In the genomic region with DNA sequence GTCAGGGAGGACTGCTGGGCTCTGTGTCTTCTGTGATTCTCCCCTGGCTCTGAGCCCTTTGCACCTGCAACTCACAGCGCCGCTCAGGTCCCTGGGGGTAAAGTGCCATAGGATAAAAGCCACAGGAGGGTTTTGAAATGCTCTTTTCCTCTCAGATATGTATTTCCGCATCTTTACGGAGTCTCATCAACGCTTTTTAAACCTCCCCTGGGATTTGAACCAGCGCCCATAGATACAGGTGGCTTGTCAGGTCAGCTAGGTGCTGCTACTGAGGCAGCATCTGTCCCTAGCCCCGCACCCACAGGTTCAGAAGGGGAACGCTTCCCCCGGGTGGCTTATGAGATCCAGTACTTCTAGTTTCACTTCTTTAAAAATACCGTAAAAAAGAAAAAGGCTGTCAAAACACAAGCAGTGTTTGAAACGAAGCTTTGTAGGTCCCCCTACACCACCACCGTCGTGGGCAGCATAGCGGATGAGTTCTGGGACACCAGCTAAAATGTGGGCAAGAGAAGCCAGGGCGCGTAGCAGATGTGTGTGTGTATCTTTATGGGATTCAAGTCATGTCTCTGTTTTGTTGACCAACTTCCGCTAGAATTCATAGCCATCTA, we compare ENCODE assay signal across 1 cellular context.
TF ChIP-seq lines count a peak whose summit lies in the region.

No MANE protein-coding gene starts in this region.

TF ChIP-seq in GM12878, 131 proteins besides CTCF, POLR2A, EP300 and RAD21 (continued from another document and continues in another):
- TF ChIP-seq, protein P1, sequence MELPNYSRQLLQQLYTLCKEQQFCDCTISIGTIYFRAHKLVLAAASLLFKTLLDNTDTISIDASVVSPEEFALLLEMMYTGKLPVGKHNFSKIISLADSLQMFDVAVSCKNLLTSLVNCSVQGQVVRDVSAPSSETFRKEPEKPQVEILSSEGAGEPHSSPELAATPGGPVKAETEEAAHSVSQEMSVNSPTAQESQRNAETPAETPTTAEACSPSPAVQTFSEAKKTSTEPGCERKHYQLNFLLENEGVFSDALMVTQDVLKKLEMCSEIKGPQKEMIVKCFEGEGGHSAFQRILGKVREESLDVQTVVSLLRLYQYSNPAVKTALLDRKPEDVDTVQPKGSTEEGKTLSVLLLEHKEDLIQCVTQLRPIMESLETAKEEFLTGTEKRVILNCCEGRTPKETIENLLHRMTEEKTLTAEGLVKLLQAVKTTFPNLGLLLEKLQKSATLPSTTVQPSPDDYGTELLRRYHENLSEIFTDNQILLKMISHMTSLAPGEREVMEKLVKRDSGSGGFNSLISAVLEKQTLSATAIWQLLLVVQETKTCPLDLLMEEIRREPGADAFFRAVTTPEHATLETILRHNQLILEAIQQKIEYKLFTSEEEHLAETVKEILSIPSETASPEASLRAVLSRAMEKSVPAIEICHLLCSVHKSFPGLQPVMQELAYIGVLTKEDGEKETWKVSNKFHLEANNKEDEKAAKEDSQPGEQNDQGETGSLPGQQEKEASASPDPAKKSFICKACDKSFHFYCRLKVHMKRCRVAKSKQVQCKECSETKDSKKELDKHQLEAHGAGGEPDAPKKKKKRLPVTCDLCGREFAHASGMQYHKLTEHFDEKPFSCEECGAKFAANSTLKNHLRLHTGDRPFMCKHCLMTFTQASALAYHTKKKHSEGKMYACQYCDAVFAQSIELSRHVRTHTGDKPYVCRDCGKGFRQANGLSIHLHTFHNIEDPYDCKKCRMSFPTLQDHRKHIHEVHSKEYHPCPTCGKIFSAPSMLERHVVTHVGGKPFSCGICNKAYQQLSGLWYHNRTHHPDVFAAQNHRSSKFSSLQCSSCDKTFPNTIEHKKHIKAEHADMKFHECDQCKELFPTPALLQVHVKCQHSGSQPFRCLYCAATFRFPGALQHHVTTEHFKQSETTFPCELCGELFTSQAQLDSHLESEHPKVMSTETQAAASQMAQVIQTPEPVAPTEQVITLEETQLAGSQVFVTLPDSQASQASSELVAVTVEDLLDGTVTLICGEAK (IDR thresholded peaks at IDR 0.05; ENCODE audit: borderline replicate concordance): no peak
- TF ChIP-seq IKZF2 (IDR thresholded peaks at IDR 0.05) (peak; percentile 89 to 91), RB1 (IDR thresholded peaks at IDR 0.05; ENCODE audit: borderline replicate concordance) (0 out of 2 replicates have a peak, but pooled peaks have one; percentile 34), JUNB (IDR thresholded peaks at IDR 0.05) (peak; percentile 71), DPF2 (IDR thresholded peaks at IDR 0.05) (peak; percentile 92), CBX3 (IDR thresholded peaks at IDR 0.05; ENCODE audit: borderline replicate concordance, low read depth) (no peak), SIX5 (IDR thresholded peaks at IDR 0.05; ENCODE audit: low read depth, low read length, severe bottlenecking) (no peak), RELA (IDR thresholded peaks at IDR 0.05; ENCODE audit: borderline replicate concordance, partially characterized antibody) (no peak), MXI1 (IDR thresholded peaks at IDR 0.05; ENCODE audit: low read depth, low read length) (no peak), JUND (IDR thresholded peaks at IDR 0.05; ENCODE audit: low read depth, low read length) (no peak), SUPT20H (IDR thresholded peaks at IDR 0.05; ENCODE audit: borderline replicate concordance, control insufficient read depth, low read depth, low read length) (no peak), ZNF24 (IDR thresholded peaks at IDR 0.05) (no peak), RBBP5 (conservative IDR thresholded peaks at IDR 0.05) (no peak), SMAD5 (IDR thresholded peaks at IDR 0.05; ENCODE audit: low read depth) (no peak; the same call in 1 of the 2 replicates), ZSCAN29 (IDR thresholded peaks at IDR 0.05) (no peak), TAF1 (IDR thresholded peaks at IDR 0.05; ENCODE audit: borderline replicate concordance, low read depth, low read length) (no peak), PAX8 (IDR thresholded peaks at IDR 0.05) (no peak), ZZZ3 (IDR thresholded peaks at IDR 0.05; ENCODE audit: control insufficient read depth, insufficient read length, low read depth) (no peak), TBL1XR1 (IDR thresholded peaks at IDR 0.05; ENCODE audit: low read depth, low read length) (peak; percentile 37; the same call in 1 of the 2 replicates), ZNF217 (IDR thresholded peaks at IDR 0.05) (peak; percentile 74; the same call in 1 of the 2 replicates), SIN3A (IDR thresholded peaks at IDR 0.05; ENCODE audit: low read depth, low read length) (no peak), NRF1 (conservative IDR thresholded peaks at IDR 0.05; ENCODE audit: low read depth, low read length) (no peak), CHD1 (IDR thresholded peaks at IDR 0.05; ENCODE audit: low read depth, low read length) (0 out of 2 replicates have a peak, but pooled peaks have one; percentile 15), CHD2 (IDR thresholded peaks at IDR 0.05; ENCODE audit: borderline replicate concordance, low read depth, low read length) (peak; percentile 90), TARDBP (IDR thresholded peaks at IDR 0.05; ENCODE audit: borderline replicate concordance) (0 out of 2 replicates have a peak, but pooled peaks have one; percentile 52), ESRRA (IDR thresholded peaks at IDR 0.05; ENCODE audit: low read length) (no peak), SMAD1 (IDR thresholded peaks at IDR 0.05; ENCODE audit: low read depth, partially characterized antibody) (no peak), MTA3 (IDR thresholded peaks at IDR 0.05; ENCODE audit: borderline replicate concordance, low read length) (peak; percentile 90; the same call in 1 of the 2 replicates), IKZF1 (conservative IDR thresholded peaks at IDR 0.05) (peak; percentile 88), GABPA (IDR thresholded peaks at IDR 0.05; ENCODE audit: low read depth) (no peak; the same call in 1 of the 2 replicates), GATAD2B (conservative IDR thresholded peaks at IDR 0.05; ENCODE audit: low read depth) (peak; percentile 85)
- TF ChIP-seq, protein P2, sequence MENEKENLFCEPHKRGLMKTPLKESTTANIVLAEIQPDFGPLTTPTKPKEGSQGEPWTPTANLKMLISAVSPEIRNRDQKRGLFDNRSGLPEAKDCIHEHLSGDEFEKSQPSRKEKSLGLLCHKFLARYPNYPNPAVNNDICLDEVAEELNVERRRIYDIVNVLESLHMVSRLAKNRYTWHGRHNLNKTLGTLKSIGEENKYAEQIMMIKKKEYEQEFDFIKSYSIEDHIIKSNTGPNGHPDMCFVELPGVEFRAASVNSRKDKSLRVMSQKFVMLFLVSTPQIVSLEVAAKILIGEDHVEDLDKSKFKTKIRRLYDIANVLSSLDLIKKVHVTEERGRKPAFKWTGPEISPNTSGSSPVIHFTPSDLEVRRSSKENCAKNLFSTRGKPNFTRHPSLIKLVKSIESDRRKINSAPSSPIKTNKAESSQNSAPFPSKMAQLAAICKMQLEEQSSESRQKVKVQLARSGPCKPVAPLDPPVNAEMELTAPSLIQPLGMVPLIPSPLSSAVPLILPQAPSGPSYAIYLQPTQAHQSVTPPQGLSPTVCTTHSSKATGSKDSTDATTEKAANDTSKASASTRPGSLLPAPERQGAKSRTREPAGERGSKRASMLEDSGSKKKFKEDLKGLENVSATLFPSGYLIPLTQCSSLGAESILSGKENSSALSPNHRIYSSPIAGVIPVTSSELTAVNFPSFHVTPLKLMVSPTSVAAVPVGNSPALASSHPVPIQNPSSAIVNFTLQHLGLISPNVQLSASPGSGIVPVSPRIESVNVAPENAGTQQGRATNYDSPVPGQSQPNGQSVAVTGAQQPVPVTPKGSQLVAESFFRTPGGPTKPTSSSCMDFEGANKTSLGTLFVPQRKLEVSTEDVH (IDR thresholded peaks at IDR 0.05; ENCODE audit: low read depth, partially characterized antibody): no peak
- TF ChIP-seq, protein P3, sequence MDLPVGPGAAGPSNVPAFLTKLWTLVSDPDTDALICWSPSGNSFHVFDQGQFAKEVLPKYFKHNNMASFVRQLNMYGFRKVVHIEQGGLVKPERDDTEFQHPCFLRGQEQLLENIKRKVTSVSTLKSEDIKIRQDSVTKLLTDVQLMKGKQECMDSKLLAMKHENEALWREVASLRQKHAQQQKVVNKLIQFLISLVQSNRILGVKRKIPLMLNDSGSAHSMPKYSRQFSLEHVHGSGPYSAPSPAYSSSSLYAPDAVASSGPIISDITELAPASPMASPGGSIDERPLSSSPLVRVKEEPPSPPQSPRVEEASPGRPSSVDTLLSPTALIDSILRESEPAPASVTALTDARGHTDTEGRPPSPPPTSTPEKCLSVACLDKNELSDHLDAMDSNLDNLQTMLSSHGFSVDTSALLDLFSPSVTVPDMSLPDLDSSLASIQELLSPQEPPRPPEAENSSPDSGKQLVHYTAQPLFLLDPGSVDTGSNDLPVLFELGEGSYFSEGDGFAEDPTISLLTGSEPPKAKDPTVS (IDR thresholded peaks at IDR 0.05; ENCODE audit: low read depth, low read length): no peak
- TF ChIP-seq, protein P4, sequence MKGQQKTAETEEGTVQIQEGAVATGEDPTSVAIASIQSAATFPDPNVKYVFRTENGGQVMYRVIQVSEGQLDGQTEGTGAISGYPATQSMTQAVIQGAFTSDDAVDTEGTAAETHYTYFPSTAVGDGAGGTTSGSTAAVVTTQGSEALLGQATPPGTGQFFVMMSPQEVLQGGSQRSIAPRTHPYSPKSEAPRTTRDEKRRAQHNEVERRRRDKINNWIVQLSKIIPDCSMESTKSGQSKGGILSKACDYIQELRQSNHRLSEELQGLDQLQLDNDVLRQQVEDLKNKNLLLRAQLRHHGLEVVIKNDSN (IDR thresholded peaks at IDR 0.05; ENCODE audit: borderline replicate concordance, extremely low read length, insufficient read depth, low read depth, low read length): no peak
- TF ChIP-seq, protein P5, sequence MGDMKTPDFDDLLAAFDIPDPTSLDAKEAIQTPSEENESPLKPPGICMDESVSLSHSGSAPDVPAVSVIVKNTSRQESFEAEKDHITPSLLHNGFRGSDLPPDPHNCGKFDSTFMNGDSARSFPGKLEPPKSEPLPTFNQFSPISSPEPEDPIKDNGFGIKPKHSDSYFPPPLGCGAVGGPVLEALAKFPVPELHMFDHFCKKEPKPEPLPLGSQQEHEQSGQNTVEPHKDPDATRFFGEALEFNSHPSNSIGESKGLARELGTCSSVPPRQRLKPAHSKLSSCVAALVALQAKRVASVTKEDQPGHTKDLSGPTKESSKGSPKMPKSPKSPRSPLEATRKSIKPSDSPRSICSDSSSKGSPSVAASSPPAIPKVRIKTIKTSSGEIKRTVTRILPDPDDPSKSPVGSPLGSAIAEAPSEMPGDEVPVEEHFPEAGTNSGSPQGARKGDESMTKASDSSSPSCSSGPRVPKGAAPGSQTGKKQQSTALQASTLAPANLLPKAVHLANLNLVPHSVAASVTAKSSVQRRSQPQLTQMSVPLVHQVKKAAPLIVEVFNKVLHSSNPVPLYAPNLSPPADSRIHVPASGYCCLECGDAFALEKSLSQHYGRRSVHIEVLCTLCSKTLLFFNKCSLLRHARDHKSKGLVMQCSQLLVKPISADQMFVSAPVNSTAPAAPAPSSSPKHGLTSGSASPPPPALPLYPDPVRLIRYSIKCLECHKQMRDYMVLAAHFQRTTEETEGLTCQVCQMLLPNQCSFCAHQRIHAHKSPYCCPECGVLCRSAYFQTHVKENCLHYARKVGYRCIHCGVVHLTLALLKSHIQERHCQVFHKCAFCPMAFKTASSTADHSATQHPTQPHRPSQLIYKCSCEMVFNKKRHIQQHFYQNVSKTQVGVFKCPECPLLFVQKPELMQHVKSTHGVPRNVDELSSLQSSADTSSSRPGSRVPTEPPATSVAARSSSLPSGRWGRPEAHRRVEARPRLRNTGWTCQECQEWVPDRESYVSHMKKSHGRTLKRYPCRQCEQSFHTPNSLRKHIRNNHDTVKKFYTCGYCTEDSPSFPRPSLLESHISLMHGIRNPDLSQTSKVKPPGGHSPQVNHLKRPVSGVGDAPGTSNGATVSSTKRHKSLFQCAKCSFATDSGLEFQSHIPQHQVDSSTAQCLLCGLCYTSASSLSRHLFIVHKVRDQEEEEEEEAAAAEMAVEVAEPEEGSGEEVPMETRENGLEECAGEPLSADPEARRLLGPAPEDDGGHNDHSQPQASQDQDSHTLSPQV (IDR thresholded peaks at IDR 0.05): no peak
- TF ChIP-seq, protein P6, sequence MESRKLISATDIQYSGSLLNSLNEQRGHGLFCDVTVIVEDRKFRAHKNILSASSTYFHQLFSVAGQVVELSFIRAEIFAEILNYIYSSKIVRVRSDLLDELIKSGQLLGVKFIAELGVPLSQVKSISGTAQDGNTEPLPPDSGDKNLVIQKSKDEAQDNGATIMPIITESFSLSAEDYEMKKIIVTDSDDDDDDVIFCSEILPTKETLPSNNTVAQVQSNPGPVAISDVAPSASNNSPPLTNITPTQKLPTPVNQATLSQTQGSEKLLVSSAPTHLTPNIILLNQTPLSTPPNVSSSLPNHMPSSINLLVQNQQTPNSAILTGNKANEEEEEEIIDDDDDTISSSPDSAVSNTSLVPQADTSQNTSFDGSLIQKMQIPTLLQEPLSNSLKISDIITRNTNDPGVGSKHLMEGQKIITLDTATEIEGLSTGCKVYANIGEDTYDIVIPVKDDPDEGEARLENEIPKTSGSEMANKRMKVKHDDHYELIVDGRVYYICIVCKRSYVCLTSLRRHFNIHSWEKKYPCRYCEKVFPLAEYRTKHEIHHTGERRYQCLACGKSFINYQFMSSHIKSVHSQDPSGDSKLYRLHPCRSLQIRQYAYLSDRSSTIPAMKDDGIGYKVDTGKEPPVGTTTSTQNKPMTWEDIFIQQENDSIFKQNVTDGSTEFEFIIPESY (IDR thresholded peaks at IDR 0.05): no peak
- TF ChIP-seq, protein P7, sequence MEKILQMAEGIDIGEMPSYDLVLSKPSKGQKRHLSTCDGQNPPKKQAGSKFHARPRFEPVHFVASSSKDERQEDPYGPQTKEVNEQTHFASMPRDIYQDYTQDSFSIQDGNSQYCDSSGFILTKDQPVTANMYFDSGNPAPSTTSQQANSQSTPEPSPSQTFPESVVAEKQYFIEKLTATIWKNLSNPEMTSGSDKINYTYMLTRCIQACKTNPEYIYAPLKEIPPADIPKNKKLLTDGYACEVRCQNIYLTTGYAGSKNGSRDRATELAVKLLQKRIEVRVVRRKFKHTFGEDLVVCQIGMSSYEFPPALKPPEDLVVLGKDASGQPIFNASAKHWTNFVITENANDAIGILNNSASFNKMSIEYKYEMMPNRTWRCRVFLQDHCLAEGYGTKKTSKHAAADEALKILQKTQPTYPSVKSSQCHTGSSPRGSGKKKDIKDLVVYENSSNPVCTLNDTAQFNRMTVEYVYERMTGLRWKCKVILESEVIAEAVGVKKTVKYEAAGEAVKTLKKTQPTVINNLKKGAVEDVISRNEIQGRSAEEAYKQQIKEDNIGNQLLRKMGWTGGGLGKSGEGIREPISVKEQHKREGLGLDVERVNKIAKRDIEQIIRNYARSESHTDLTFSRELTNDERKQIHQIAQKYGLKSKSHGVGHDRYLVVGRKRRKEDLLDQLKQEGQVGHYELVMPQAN (conservative IDR thresholded peaks at IDR 0.05): peak; percentile 6; the same call in 1 of the 2 replicates
- TF ChIP-seq, protein P8, sequence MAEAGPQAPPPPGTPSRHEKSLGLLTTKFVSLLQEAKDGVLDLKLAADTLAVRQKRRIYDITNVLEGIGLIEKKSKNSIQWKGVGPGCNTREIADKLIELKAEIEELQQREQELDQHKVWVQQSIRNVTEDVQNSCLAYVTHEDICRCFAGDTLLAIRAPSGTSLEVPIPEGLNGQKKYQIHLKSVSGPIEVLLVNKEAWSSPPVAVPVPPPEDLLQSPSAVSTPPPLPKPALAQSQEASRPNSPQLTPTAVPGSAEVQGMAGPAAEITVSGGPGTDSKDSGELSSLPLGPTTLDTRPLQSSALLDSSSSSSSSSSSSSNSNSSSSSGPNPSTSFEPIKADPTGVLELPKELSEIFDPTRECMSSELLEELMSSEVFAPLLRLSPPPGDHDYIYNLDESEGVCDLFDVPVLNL (IDR thresholded peaks at IDR 0.05; ENCODE audit: low read depth, low read length): no peak
- TF ChIP-seq, protein P9, sequence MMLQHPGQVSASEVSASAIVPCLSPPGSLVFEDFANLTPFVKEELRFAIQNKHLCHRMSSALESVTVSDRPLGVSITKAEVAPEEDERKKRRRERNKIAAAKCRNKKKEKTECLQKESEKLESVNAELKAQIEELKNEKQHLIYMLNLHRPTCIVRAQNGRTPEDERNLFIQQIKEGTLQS (IDR thresholded peaks at IDR 0.05; ENCODE audit: borderline replicate concordance, extremely low read depth, low read depth, low read length): no peak
